14 cellular contexts compared by ENCODE assay signal in genomic region chr9:96674914-96675538, GRCh38. TPM values are rescaled to one million over a fixed set of nuclear protein-coding genes. Genes with fewer than 3 reads are reported as not detected.
DNase-seq lines count a peak whose midpoint lies in the region; ATAC-seq and TF ChIP-seq lines count a peak whose summit lies in the region.
"Had no signal": no experiment of that assay in that cellular context is flagged by ENCODE, and none has a peak within 500 bp of the region (broad histone marks: within the 10 kb centered on the region; RNA-seq: fewer than 3 reads in every experiment).

No MANE protein-coding gene starts in this region.

- ATAC-seq in foreskin keratinocyte (peak; percentile 97), GM18867 (IDR thresholded peaks at IDR 0.05; ENCODE audit: unreplicated experiment) (no peak)
- ATAC-seq: effector memory CD8-positive, alpha-beta T cell had no signal

- in situ Hi-C loops in ACHN (cut with HindIII; ENCODE audit: low pct_ligation_motif_present, low pct_unique_long_range_greater_than_20kb, low sequenced_read_pairs) = no loop called here

- peaks cover 15% of the 10 kb centered on the region for H3K4me1 ChIP-seq in foreskin keratinocyte
- H3K4me1 ChIP-seq: pancreas, uterus had no signal

- H3K27me3 ChIP-seq in foreskin keratinocyte = no peaks in the 10 kb centered on the region
- H3K27me3 ChIP-seq: pancreas, uterus had no signal

- H3K27ac ChIP-seq in foreskin keratinocyte = peak overlapping the region; percentile 49
- H3K27ac ChIP-seq: pancreas, uterus had no signal

- DNase-seq in ACHN = peak; percentile 35
- peak; percentile 29 for DNase-seq in HT-29 (ENCODE audit: low spot score)
- peak; percentile 77 for DNase-seq in astrocyte of the hippocampus (ENCODE audit: low read depth, low spot score)
- DNase-seq in foreskin keratinocyte = peak; percentile 71 to 91
- DNase-seq in NCI-H1092 treated with DMSO at 0.1 percent for 48 hours (lab: John Stamatoyannopoulos, UW) = no peak
- DNase-seq in NCI-H524 treated with DMSO at 0.1 percent for 48 hours (lab: John Stamatoyannopoulos, UW) = no peak
- DNase-seq in iPS-NIHi11 (ENCODE audit: low spot score) = no peak
- DNase-seq: DMS53; effector memory CD8-positive, alpha-beta T cell; NCI-H187; pancreas; stimulated activated CD4-positive, alpha-beta T cell treated with anti-CD3 and anti-CD28 coated beads, Interleukin-1b, Interleukin-23, amount 100 ng/mL, for 48 hours; uterus had no signal

- no peak for TF ChIP-seq CTCF in foreskin keratinocyte (conservative IDR thresholded peaks at IDR 0.05)

RNA-seq across cellular contexts. Expression of gene PRXL2C, which starts 19.9 kb away (rescaled TPM):
- 4.1 and 4.6 TPM in 2 replicates for total RNA-seq in HT-29 (2014; rRNA removed; shearing (Covaris generic))
- total RNA-seq in foreskin keratinocyte = 11.0 and 12.8 TPM in 2 replicates
- polyA plus RNA-seq in foreskin keratinocyte = 7.9 and 8.3 TPM in 2 replicates

RNA-seq across cellular contexts. Expression of gene CDC14B, which starts 55.4 kb away (rescaled TPM):
- total RNA-seq in HT-29 (2014; rRNA removed; shearing (Covaris generic)) = 7.9 and 11.7 TPM in 2 replicates
- total RNA-seq in foreskin keratinocyte = 13.2 and 14.6 TPM in 2 replicates
- polyA plus RNA-seq in foreskin keratinocyte = 3.1 and 3.8 TPM in 2 replicates

Comparison
In these comparisons a context has a peak if more than half of its experiments do, and no peak if none do; other contexts are left out.
1. DNase-seq: peak in ACHN (single experiment), HT-29 (single experiment), astrocyte of the hippocampus (single experiment) and foreskin keratinocyte (2 of 2); none in NCI-H1092 treated with DMSO at 0.1 percent for 48 hours (single experiment), NCI-H524 treated with DMSO at 0.1 percent for 48 hours (single experiment) and iPS-NIHi11 (single experiment).